In genomic region chr17:50475775-50476544, GRCh38 we compare ENCODE assay signal across 8 cellular contexts. TPM values are rescaled to one million over a fixed set of nuclear protein-coding genes. Genes with fewer than 3 reads are reported as not detected.
"Had no signal": no experiment of that assay in that cellular context is flagged by ENCODE, and none has a peak within 500 bp of the region (broad histone marks: within the 10 kb centered on the region; RNA-seq: fewer than 3 reads in every experiment).

No MANE protein-coding gene starts in this region.

RNA-seq across cellular contexts. Expression of gene CHAD, which starts 7.3 kb away (rescaled TPM):
- total RNA-seq: activated CD4-positive, alpha-beta memory T cell treated with anti-CD3 and anti-CD28 coated beads, Interleukin-2, amount 10 ng/mL, durations not matched to agents 7 days and 5 days; activated CD4-positive, alpha-beta T cell treated with anti-CD3 and anti-CD28 coated beads, Interleukin-2, amount 10 ng/mL, durations not matched to agents 7 days and 5 days; mammary epithelial cell; naive thymus-derived CD8-positive, alpha-beta T cell; osteoblast had no signal
- polyA plus RNA-seq: keratinocyte; mammary epithelial cell; naive thymus-derived CD8-positive, alpha-beta T cell; urinary bladder had no signal

RNA-seq across cellular contexts. Expression of gene MYCBPAP, which starts 32.3 kb away (rescaled TPM):
- total RNA-seq: gastrocnemius medialis had no signal

RNA-seq across cellular contexts. Expression of gene EPN3, which starts 56.6 kb away (rescaled TPM):
- total RNA-seq: activated CD4-positive, alpha-beta memory T cell treated with anti-CD3 and anti-CD28 coated beads, Interleukin-2, amount 10 ng/mL, durations not matched to agents 7 days and 5 days; activated CD4-positive, alpha-beta T cell treated with anti-CD3 and anti-CD28 coated beads, Interleukin-2, amount 10 ng/mL, durations not matched to agents 7 days and 5 days; gastrocnemius medialis; naive thymus-derived CD8-positive, alpha-beta T cell; osteoblast had no signal
- polyA plus RNA-seq: naive thymus-derived CD8-positive, alpha-beta T cell had no signal
